Comparison of ENCODE assay signal across 15 cellular contexts in the genomic region with DNA sequence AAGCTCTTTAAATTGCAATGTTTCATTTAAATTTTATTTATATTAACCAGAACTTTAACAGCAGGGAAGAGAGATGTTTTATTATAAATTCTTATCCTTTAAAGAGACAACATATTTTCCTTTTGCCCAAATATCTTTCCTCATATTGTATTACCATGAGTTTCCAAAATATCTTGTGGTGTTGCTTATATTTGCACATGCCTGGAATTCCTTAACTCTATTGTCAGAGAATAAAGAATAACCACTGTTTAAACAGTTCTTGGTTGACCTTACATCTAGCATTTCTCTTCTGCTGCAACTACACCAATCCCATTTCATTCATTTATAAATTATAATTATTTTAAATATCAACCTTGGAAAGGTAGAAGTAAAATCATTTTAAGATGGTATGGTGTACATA.
A peak's percentile ranks its signal among the peaks of the same experiment; 100 is the strongest.
DNase-seq lines count a peak whose midpoint lies in the region; ATAC-seq and TF ChIP-seq lines count a peak whose summit lies in the region.
"Had no signal": no experiment of that assay in that cellular context is flagged by ENCODE, and none has a peak within 500 bp of the region (broad histone marks: within the 10 kb centered on the region; RNA-seq: fewer than 3 reads in every experiment).

No MANE protein-coding gene starts in this region.

- H3K9me3 ChIP-seq in RWPE2 (ENCODE audit: severe bottlenecking) (no peaks in the 10 kb centered on the region), fibroblast of lung (ENCODE audit: control insufficient read depth, insufficient read depth, low read depth, low read length) (no peaks in the 10 kb centered on the region), gastrocnemius medialis (no peaks in the 10 kb centered on the region)

- H3K27me3 Mint-ChIP-seq in activated naive CD4-positive, alpha-beta T cell treated with anti-CD3 and anti-CD28 coated beads, Interleukin-2, amount 10 ng/mL, durations not matched to agents 7 days and 5 days: no peaks in the 10 kb centered on the region
- H3K27me3 Mint-ChIP-seq: activated T-helper 17 cell treated with anti-CD3 and anti-CD28 coated beads, Interleukin-2, amount 50 U/mL, for 72 hours had no signal

- no peak overlapping the region for H3K4me3 ChIP-seq in RWPE2 (ENCODE audit: severe bottlenecking)
- no peak overlapping the region for H3K4me3 ChIP-seq in fibroblast of lung (replicated peaks in 1 of 4; ENCODE audit: control extremely low read depth in 1 of 4, insufficient read depth in 1 of 4, low read depth in 3 of 4, low read length in 4 of 4)
- no peak overlapping the region for H3K4me3 ChIP-seq in gastrocnemius medialis
- H3K4me3 ChIP-seq: cardiac muscle cell, skin epidermis had no signal

- TF ChIP-seq CTCF in RWPE2 (IDR thresholded peaks at IDR 0.05; ENCODE audit: poor library complexity, severe bottlenecking) (no peak), fibroblast of lung (conservative IDR thresholded peaks at IDR 0.05 in 1 of 2, IDR thresholded peaks at IDR 0.05 in 1 of 2; ENCODE audit: low read depth in 1 of 2, low read length in 2 of 2) (no peak), gastrocnemius medialis (IDR thresholded peaks at IDR 0.05 in 4 of 5, conservative IDR thresholded peaks at IDR 0.05 in 1 of 5) (no peak)

- no peaks in the 10 kb centered on the region for H3K4me1 Mint-ChIP-seq in activated naive CD4-positive, alpha-beta T cell treated with anti-CD3 and anti-CD28 coated beads, Interleukin-2, amount 10 ng/mL, durations not matched to agents 7 days and 5 days
- H3K4me1 Mint-ChIP-seq: activated T-helper 17 cell treated with anti-CD3 and anti-CD28 coated beads, Interleukin-2, amount 50 U/mL, for 72 hours had no signal

- no peak overlapping the region for H3K27ac Mint-ChIP-seq in activated naive CD4-positive, alpha-beta T cell treated with anti-CD3 and anti-CD28 coated beads, Interleukin-2, amount 10 ng/mL, durations not matched to agents 7 days and 5 days
- H3K27ac Mint-ChIP-seq: activated T-helper 17 cell treated with anti-CD3 and anti-CD28 coated beads, Interleukin-2, amount 50 U/mL, for 72 hours had no signal

- H3K4me1 ChIP-seq in RWPE2 (ENCODE audit: insufficient read depth, poor library complexity, severe bottlenecking) (peaks cover 10% of the 10 kb centered on the region), fibroblast of lung (ENCODE audit: control insufficient read depth, extremely low read depth, insufficient read depth, low read length) (peaks cover 3% of the 10 kb centered on the region), gastrocnemius medialis (no peaks in the 10 kb centered on the region)

- TF ChIP-seq POLR2A in gastrocnemius medialis (IDR thresholded peaks at IDR 0.05): no peak

- peaks cover 7% of the 10 kb centered on the region for H3K9me3 Mint-ChIP-seq in activated naive CD4-positive, alpha-beta T cell treated with anti-CD3 and anti-CD28 coated beads, Interleukin-2, amount 10 ng/mL, durations not matched to agents 7 days and 5 days

- no peak overlapping the region for H3K9ac ChIP-seq in fibroblast of lung (ENCODE audit: insufficient read depth, low read length)

- H2AFZ ChIP-seq in fibroblast of lung (ENCODE audit: low read length): no peak overlapping the region

- intact Hi-C loops in gastrocnemius medialis (cut with DNase I; ENCODE audit: low total_unique reads): no loop called here

- no peak overlapping the region for H3K27ac ChIP-seq in RWPE2 (ENCODE audit: poor library complexity, severe bottlenecking)
- no peak overlapping the region for H3K27ac ChIP-seq in fibroblast of lung (ENCODE audit: insufficient read depth, low read length)
- H3K27ac ChIP-seq in gastrocnemius medialis: no peak overlapping the region
- H3K27ac ChIP-seq: cardiac muscle cell, skin epidermis had no signal

- in situ Hi-C loops in gastrocnemius medialis (cut with MboI; ENCODE audit: low sequenced_read_pairs in 4 of 4): no loop called here

- no peaks in the 10 kb centered on the region for H3K79me2 ChIP-seq in fibroblast of lung (ENCODE audit: control insufficient read depth, insufficient read depth, low read length)

- CTCF ChIA-PET in activated naive CD4-positive, alpha-beta T cell treated with anti-CD3 and anti-CD28 coated beads, Interleukin-2, amount 10 ng/mL, durations not matched to agents 7 days and 5 days (lab: Charles Lee): interaction anchor here (1.0 kb wide), 1 partner anchor 10 kb away, joined by 3 read pairs; no protein-coding TSS in a partner anchor

- peak; percentile 26 for DNase-seq in GM04503 (ENCODE audit: low read depth)
- DNase-seq in RWPE2 (ENCODE audit: low spot score): no peak
- peak; percentile 11 to 82 for DNase-seq in fibroblast of lung (ENCODE audit: low read depth in 2 of 2)
- DNase-seq in smooth muscle cell of the brain vasculature (ENCODE audit: low read depth, low spot score): peak; percentile 1
- DNase-seq in activated CD4-positive, alpha-beta T cell treated with anti-CD3 and anti-CD28 coated beads for 4 hours: no peak
- DNase-seq in activated naive CD4-positive, alpha-beta T cell treated with anti-CD3 and anti-CD28 coated beads, Interleukin-2, amount 10 ng/mL, durations not matched to agents 7 days and 5 days: no peak
- DNase-seq in gastrocnemius medialis: no peak
- DNase-seq: activated CD4-positive, alpha-beta T cell treated with anti-CD3 and anti-CD28 coated beads, Interleukin-2, amount 50 U/mL, for 4 hours; mammary epithelial cell; NCI-H2029 treated with DMSO at 0.1 percent for 48 hours; NCI-H82; Right ventricle myocardium superior had no signal

- H3K36me3 ChIP-seq in RWPE2 (ENCODE audit: low read depth) (no peaks in the 10 kb centered on the region), fibroblast of lung (ENCODE audit: control insufficient read depth, insufficient read depth, low read length) (no peaks in the 10 kb centered on the region), gastrocnemius medialis (no peaks in the 10 kb centered on the region)
- H3K36me3 ChIP-seq: cardiac muscle cell had no signal

- H3K27me3 ChIP-seq in RWPE2 (ENCODE audit: insufficient read depth, poor library complexity, severe bottlenecking) (no peaks in the 10 kb centered on the region), fibroblast of lung (ENCODE audit: control insufficient read depth, insufficient read depth, low read length) (no peaks in the 10 kb centered on the region), gastrocnemius medialis (no peaks in the 10 kb centered on the region)
- H3K27me3 ChIP-seq: cardiac muscle cell had no signal

- H4K20me1 ChIP-seq in fibroblast of lung (ENCODE audit: control insufficient read depth, extremely low read depth, insufficient read depth, low read length): no peaks in the 10 kb centered on the region

- peak overlapping the region; percentile 17 for H3K4me2 ChIP-seq in fibroblast of lung (ENCODE audit: extremely low read depth, insufficient read depth, low read length)

- no peaks in the 10 kb centered on the region for H3K36me3 Mint-ChIP-seq in activated naive CD4-positive, alpha-beta T cell treated with anti-CD3 and anti-CD28 coated beads, Interleukin-2, amount 10 ng/mL, durations not matched to agents 7 days and 5 days

- H3K4me3 Mint-ChIP-seq in activated naive CD4-positive, alpha-beta T cell treated with anti-CD3 and anti-CD28 coated beads, Interleukin-2, amount 10 ng/mL, durations not matched to agents 7 days and 5 days: no peak overlapping the region
- H3K4me3 Mint-ChIP-seq: activated T-helper 17 cell treated with anti-CD3 and anti-CD28 coated beads, Interleukin-2, amount 50 U/mL, for 72 hours had no signal

- ATAC-seq in RWPE2 (ENCODE audit: low read depth) (peak; percentile 89), gastrocnemius medialis (no peak)
- ATAC-seq: activated T-helper 17 cell treated with anti-CD3 and anti-CD28 coated beads, Interleukin-2, amount 50 U/mL, for 72 hours had no signal

Comparison
In these comparisons a context has a peak if more than half of its experiments do, and no peak if none do; other contexts are left out.
1. DNase-seq: peak in GM04503 (single experiment), fibroblast of lung (2 of 2) and smooth muscle cell of the brain vasculature (single experiment); none in RWPE2 (single experiment), activated CD4-positive, alpha-beta T cell treated with anti-CD3 and anti-CD28 coated beads for 4 hours (0 of 2), activated naive CD4-positive, alpha-beta T cell treated with anti-CD3 and anti-CD28 coated beads, Interleukin-2, amount 10 ng/mL, durations not matched to agents 7 days and 5 days (single experiment) and gastrocnemius medialis (0 of 2).